In genomic region chr21:33971492-33972013, GRCh38 we compare ENCODE assay signal across 12 cellular contexts. TPM values are rescaled to one million over a fixed set of nuclear protein-coding genes. Genes with fewer than 3 reads are reported as not detected.
DNase-seq lines count a peak whose midpoint lies in the region; ATAC-seq, FAIRE-seq and TF ChIP-seq lines count a peak whose summit lies in the region.
"Had no signal": no experiment of that assay in that cellular context is flagged by ENCODE, and none has a peak within 500 bp of the region (broad histone marks: within the 10 kb centered on the region; RNA-seq: fewer than 3 reads in every experiment).

No MANE protein-coding gene starts in this region.

- no peak for FAIRE-seq in kidney (lab: Jason Lieb, UNC)

- H3K4me3 ChIP-seq in CD4-positive, CD25-positive, alpha-beta regulatory T cell (ENCODE audit: low read depth, low read length): no peak overlapping the region
- H3K4me3 ChIP-seq in HEK293 (ENCODE audit: low read depth, low read length) (no peak overlapping the region), kidney (ENCODE audit: low read length in 2 of 2) (no peak overlapping the region)

- CTCF ChIA-PET in HEK293 (lab: Yijun Ruan, JAX): interaction anchor here (0.6 to 2.9 kb wide), 3 partner anchors 12 to 48 kb away, joined by 4 to 17 read pairs (median 5); no protein-coding TSS in a partner anchor

- H3K27ac Mint-ChIP-seq in CD4-positive, CD25-positive, alpha-beta regulatory T cell: peak overlapping the region in 2 of 3 donors; percentile 16 to 60
- H3K27ac Mint-ChIP-seq in activated T-helper 1 cell treated with anti-CD3 and anti-CD28 coated beads, Interleukin-12 subunit alpha, Interleukin-12 subunit beta, Interleukin-2, Interleukin-4 antibody, amounts not matched to agents 30 ng/mL and 10 ng/mL and 1 ng/mL, durations not matched to agents 14 hours and 24 hours and 36 hours: peak overlapping the region; percentile 66
- H3K27ac Mint-ChIP-seq: activated B cell treated with CpG ODN at 0.5 μM for 24 hours had no signal

- H3K4me1 ChIP-seq in CD4-positive, CD25-positive, alpha-beta regulatory T cell (ENCODE audit: control insufficient read depth, insufficient read depth, low read length, poor library complexity, severe bottlenecking): peaks cover 16% of the 10 kb centered on the region
- peaks cover 24% of the 10 kb centered on the region for H3K4me1 ChIP-seq in HEK293 (ENCODE audit: control insufficient read depth, insufficient read depth, low read length)
- peaks cover 15 to 30% of the 10 kb centered on the region in 2 donors for H3K4me1 ChIP-seq in kidney (ENCODE audit: control insufficient read depth in 1 of 2, insufficient read depth in 1 of 2, low read depth in 1 of 2, low read length in 2 of 2)

- DNase-seq in CD4-positive, CD25-positive, alpha-beta regulatory T cell: no peak
- DNase-seq in activated T-helper 1 cell treated with anti-CD3 and anti-CD28 coated beads, Interleukin-12 subunit alpha, Interleukin-12 subunit beta, Interleukin-2, Interleukin-4 antibody, amounts not matched to agents 30 ng/mL and 10 ng/mL and 1 ng/mL, durations not matched to agents 14 hours and 24 hours and 36 hours (ENCODE audit: low spot score): no peak
- peak; percentile 86 for DNase-seq in kidney glomerular epithelial cell (lab: John Stamatoyannopoulos, UW)
- DNase-seq in DMS79 (lab: John Stamatoyannopoulos, UW): no peak
- no peak for DNase-seq in NCI-H146 (lab: John Stamatoyannopoulos, UW)
- DNase-seq in kidney: no peak
- DNase-seq in SW 1271 (lab: John Stamatoyannopoulos, UW): no peak
- DNase-seq: activated B cell treated with CpG ODN at 0.5 μM for 24 hours, amniotic stem cell, NCI-H2171, occipital lobe had no signal

- H3K9me3 ChIP-seq in CD4-positive, CD25-positive, alpha-beta regulatory T cell (ENCODE audit: control insufficient read depth in 2 of 2, low read length in 2 of 2): no peaks in the 10 kb centered on the region
- H3K9me3 ChIP-seq in HEK293 (ENCODE audit: control insufficient read depth, insufficient read depth, low read depth, low read length): no peaks in the 10 kb centered on the region
- H3K9me3 ChIP-seq in kidney (ENCODE audit: control insufficient read depth in 1 of 2, low read length in 2 of 2): no peaks in the 10 kb centered on the region

- peaks cover 25 to 48% (median 38%) of the 10 kb centered on the region in 4 donors for H3K4me1 Mint-ChIP-seq in CD4-positive, CD25-positive, alpha-beta regulatory T cell
- peaks cover 49% of the 10 kb centered on the region for H3K4me1 Mint-ChIP-seq in activated T-helper 1 cell treated with anti-CD3 and anti-CD28 coated beads, Interleukin-12 subunit alpha, Interleukin-12 subunit beta, Interleukin-2, Interleukin-4 antibody, amounts not matched to agents 30 ng/mL and 10 ng/mL and 1 ng/mL, durations not matched to agents 14 hours and 24 hours and 36 hours (ENCODE audit: low read depth)

- H3K4me3 Mint-ChIP-seq in CD4-positive, CD25-positive, alpha-beta regulatory T cell: no peak overlapping the region
- no peak overlapping the region for H3K4me3 Mint-ChIP-seq in activated T-helper 1 cell treated with anti-CD3 and anti-CD28 coated beads, Interleukin-12 subunit alpha, Interleukin-12 subunit beta, Interleukin-2, Interleukin-4 antibody, amounts not matched to agents 30 ng/mL and 10 ng/mL and 1 ng/mL, durations not matched to agents 14 hours and 24 hours and 36 hours
- H3K4me3 Mint-ChIP-seq: activated B cell treated with CpG ODN at 0.5 μM for 24 hours had no signal

- H3K9ac ChIP-seq in kidney (ENCODE audit: low read length in 2 of 2): no peak overlapping the region

- H3K27me3 Mint-ChIP-seq in CD4-positive, CD25-positive, alpha-beta regulatory T cell: no peaks in the 10 kb centered on the region
- no peaks in the 10 kb centered on the region for H3K27me3 Mint-ChIP-seq in activated T-helper 1 cell treated with anti-CD3 and anti-CD28 coated beads, Interleukin-12 subunit alpha, Interleukin-12 subunit beta, Interleukin-2, Interleukin-4 antibody, amounts not matched to agents 30 ng/mL and 10 ng/mL and 1 ng/mL, durations not matched to agents 14 hours and 24 hours and 36 hours (ENCODE audit: insufficient read depth)
- H3K27me3 Mint-ChIP-seq: activated B cell treated with CpG ODN at 0.5 μM for 24 hours had no signal

- TF ChIP-seq CTCF in HEK293 (tag by site-specific recombination; IDR thresholded peaks at IDR 0.05) (no peak), kidney (IDR thresholded peaks at IDR 0.05; ENCODE audit: borderline replicate concordance, extremely low read depth, insufficient read depth) (no peak)

- H3K27me3 ChIP-seq in CD4-positive, CD25-positive, alpha-beta regulatory T cell (ENCODE audit: control insufficient read depth, insufficient read depth, low read length): no peaks in the 10 kb centered on the region

- H3K36me3 Mint-ChIP-seq in CD4-positive, CD25-positive, alpha-beta regulatory T cell: peaks cover 35% of the 10 kb centered on the region
- H3K36me3 Mint-ChIP-seq in activated T-helper 1 cell treated with anti-CD3 and anti-CD28 coated beads, Interleukin-12 subunit alpha, Interleukin-12 subunit beta, Interleukin-2, Interleukin-4 antibody, amounts not matched to agents 30 ng/mL and 10 ng/mL and 1 ng/mL, durations not matched to agents 14 hours and 24 hours and 36 hours (ENCODE audit: low read depth): peaks cover 36% of the 10 kb centered on the region

- intact Hi-C loops in activated T-helper 1 cell treated with anti-CD3 and anti-CD28 coated beads, Interleukin-12 subunit alpha, Interleukin-12 subunit beta, Interleukin-2, Interleukin-4 antibody, amounts not matched to agents 30 ng/mL and 10 ng/mL and 1 ng/mL, durations not matched to agents 14 hours and 24 hours and 36 hours (cut with micrococcal nuclease): no loop called here
- intact Hi-C loops in kidney (cut with DNase I): no loop called here

- H3K36me3 ChIP-seq in CD4-positive, CD25-positive, alpha-beta regulatory T cell (ENCODE audit: control insufficient read depth, insufficient read depth, low read length): peaks cover 35% of the 10 kb centered on the region
- H3K36me3 ChIP-seq in HEK293 (ENCODE audit: control insufficient read depth in 2 of 2, insufficient read depth in 1 of 2, low read length in 2 of 2) (peaks cover 0 to 5% of the 10 kb centered on the region in 2 experiments; a peak in 1 of 3 replicates), kidney (ENCODE audit: control insufficient read depth in 1 of 2, insufficient read depth in 2 of 2, low read length in 2 of 2) (no peaks in the 10 kb centered on the region)

- H3K9me3 Mint-ChIP-seq in CD4-positive, CD25-positive, alpha-beta regulatory T cell: peaks cover 0 to 4% (median 0%) of the 10 kb centered on the region in 7 donors
- H3K9me3 Mint-ChIP-seq in activated T-helper 1 cell treated with anti-CD3 and anti-CD28 coated beads, Interleukin-12 subunit alpha, Interleukin-12 subunit beta, Interleukin-2, Interleukin-4 antibody, amounts not matched to agents 30 ng/mL and 10 ng/mL and 1 ng/mL, durations not matched to agents 14 hours and 24 hours and 36 hours: peaks cover 11% of the 10 kb centered on the region
- H3K9me3 Mint-ChIP-seq: activated B cell treated with CpG ODN at 0.5 μM for 24 hours had no signal

- POLR2A ChIA-PET in HEK293 (lab: Yijun Ruan, JAX): no interaction called here

- H3K27ac ChIP-seq in CD4-positive, CD25-positive, alpha-beta regulatory T cell (ENCODE audit: insufficient read depth, low read length, poor library complexity, severe bottlenecking): no peak overlapping the region
- H3K27ac ChIP-seq in HEK293 (ENCODE audit: extremely low read depth, low read depth, low read length): no peak overlapping the region
- H3K27ac ChIP-seq in kidney (ENCODE audit: low read depth in 2 of 2, low read length in 2 of 2): no peak overlapping the region

- no peak for ATAC-seq in CD4-positive, CD25-positive, alpha-beta regulatory T cell (ENCODE audit: low read depth in 2 of 2)

TF ChIP-seq in HEK293, 187 proteins besides CTCF, POLR2A, EP300 and RAD21 (continues in another document):
- TF ChIP-seq ZBTB20 (tag by site-specific recombination; IDR thresholded peaks at IDR 0.05) (no peak), ZFP37 (tag by site-specific recombination; IDR thresholded peaks at IDR 0.05) (no peak), HOXC10 (CRISPR knock-in tag; IDR thresholded peaks at IDR 0.05) (no peak), BCL11B (tag by site-specific recombination; IDR thresholded peaks at IDR 0.05; ENCODE audit: low read depth) (no peak), ZNF571 (tag by site-specific recombination; IDR thresholded peaks at IDR 0.05) (no peak), FEZF1 (tag by site-specific recombination; IDR thresholded peaks at IDR 0.05) (peak; percentile 92), GLI2 (tag by site-specific recombination; IDR thresholded peaks at IDR 0.05; ENCODE audit: borderline replicate concordance, low read depth) (peak; percentile 90; the same call in 1 of the 2 replicates), BCL6B (tag by site-specific recombination; IDR thresholded peaks at IDR 0.05) (no peak), ZNF146 (tag by site-specific recombination; IDR thresholded peaks at IDR 0.05) (0 out of 2 replicates have a peak, but pooled peaks have one; percentile 29), ZNF239 (tag by site-specific recombination; IDR thresholded peaks at IDR 0.05) (peak; percentile 51; the same call in 1 of the 2 replicates), YY2 (tag by site-specific recombination; IDR thresholded peaks at IDR 0.05) (no peak), ZNF530 (tag by site-specific recombination; IDR thresholded peaks at IDR 0.05; ENCODE audit: low read depth) (no peak), ZNF654 (tag by site-specific recombination; IDR thresholded peaks at IDR 0.05; ENCODE audit: low read depth) (no peak), ZBTB7A (tag by site-specific recombination; IDR thresholded peaks at IDR 0.05; ENCODE audit: low read depth) (no peak), ZNF664 (tag by site-specific recombination; IDR thresholded peaks at IDR 0.05) (peak; percentile 52; the same call in 1 of the 2 replicates)

RNA-seq across cellular contexts. Expression of gene ATP5PO, which starts 55.9 kb away (rescaled TPM):
- 119 TPM for total RNA-seq in CD4-positive, CD25-positive, alpha-beta regulatory T cell
- polyA plus RNA-seq in CD4-positive, CD25-positive, alpha-beta regulatory T cell: 100 to 1,000 TPM; 389 to 458 (median 427) TPM
- 168 and 176 TPM in 2 replicates for total RNA-seq in activated T-helper 1 cell treated with anti-CD3 and anti-CD28 coated beads, Interleukin-12 subunit alpha, Interleukin-12 subunit beta, Interleukin-2, Interleukin-4 antibody, amounts not matched to agents 30 ng/mL and 10 ng/mL and 1 ng/mL, durations not matched to agents 14 hours and 24 hours and 36 hours
- total RNA-seq in kidney: 165 TPM
- 693 TPM for polyA plus RNA-seq in kidney (ENCODE audit: insufficient read depth, low read depth, low replicate concordance)
